8 cellular contexts compared by ENCODE assay signal in the genomic region with DNA sequence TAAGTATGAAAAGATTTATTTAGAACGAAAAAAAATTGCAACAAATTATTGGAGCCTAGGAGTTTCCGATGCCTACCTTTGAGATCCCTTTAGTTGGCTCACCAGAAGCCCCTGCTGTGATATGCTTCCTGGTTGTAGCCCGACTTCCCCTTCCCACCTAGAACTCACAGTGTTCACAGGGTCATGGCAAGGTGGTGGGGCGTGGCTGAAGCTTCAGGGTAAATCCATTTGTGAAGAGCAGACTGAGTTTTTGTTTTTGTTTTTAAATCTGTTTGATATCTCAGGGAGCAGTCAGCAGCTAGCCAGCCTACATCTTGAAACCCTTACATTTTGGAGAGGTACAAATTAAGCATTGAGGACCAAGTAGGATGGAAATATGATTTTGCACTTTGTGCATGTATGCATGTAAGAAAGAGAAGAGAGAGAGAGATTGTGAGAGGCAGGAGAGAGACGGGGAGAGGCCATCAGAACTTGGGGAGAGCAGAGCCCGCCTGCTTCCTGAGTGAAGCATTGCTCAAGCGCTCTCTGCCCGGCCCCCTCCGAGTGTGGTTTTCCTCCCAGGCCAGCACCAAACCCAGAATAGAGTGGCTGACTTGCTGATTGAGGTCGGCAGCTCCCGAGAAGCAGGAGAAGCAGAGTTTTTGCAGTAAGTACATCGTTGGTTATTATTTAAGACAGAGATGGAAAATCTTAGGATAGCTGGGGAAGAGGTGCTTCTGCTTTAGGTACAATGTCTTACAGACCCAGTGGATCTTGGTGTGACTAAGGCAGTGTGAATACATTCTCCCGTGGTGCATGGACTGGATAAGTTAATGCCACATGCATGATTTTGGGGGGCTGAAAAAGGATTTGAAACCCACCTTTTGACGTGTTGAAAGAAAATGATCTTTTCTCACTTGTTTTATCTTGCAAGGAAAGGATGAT.
DNase-seq lines count a peak whose midpoint lies in the region; ATAC-seq and TF ChIP-seq lines count a peak whose summit lies in the region.

No MANE protein-coding gene starts in this region.

- peaks cover 4% of the 10 kb centered on the region for H3F3A ChIP-seq in SK-N-SH (replicated peaks; ENCODE audit: insufficient read depth)

- H3K36me3 ChIP-seq in heart left ventricle (no peaks in the 10 kb centered on the region), SK-N-SH (replicated peaks in 1 of 2; ENCODE audit: control insufficient read depth in 1 of 2, insufficient read depth in 2 of 2, low read length in 1 of 2) (no peaks in the 10 kb centered on the region)

- TF ChIP-seq EP300 in SK-N-SH (IDR thresholded peaks at IDR 0.05; ENCODE audit: borderline replicate concordance in 1 of 2, low read depth in 1 of 2, low read length in 1 of 2), result no peak

- H3K4me3 ChIP-seq in heart left ventricle, result peak overlapping the region in 11 of 12 donors; percentile 10 to 59 (median 46)
- no peak overlapping the region for H3K4me3 ChIP-seq in SK-N-SH (ENCODE audit: low read depth in 2 of 2, low read length in 1 of 2)

- no peaks in the 10 kb centered on the region for H3K9me2 ChIP-seq in SK-N-SH

- POLR2A ChIA-PET in SK-N-SH (lab: Yijun Ruan, JAX), result no interaction called here
- POLR2A ChIA-PET in HEK293T (lab: Yijun Ruan, JAX), result interaction anchor here (1.8 kb wide), 1 partner anchor 63 kb away, joined by 8 read pairs; a partner anchor contains a TSS

- no peaks in the 10 kb centered on the region for H3K79me2 ChIP-seq in SK-N-SH (ENCODE audit: insufficient read depth)

- H3K4me1 ChIP-seq in heart left ventricle (peaks cover 0 to 72% (median 14%) of the 10 kb centered on the region in 12 donors), SK-N-SH (ENCODE audit: control insufficient read depth in 1 of 2, insufficient read depth in 2 of 2, low read depth in 1 of 2, low read length in 1 of 2) (no peaks in the 10 kb centered on the region; a peak in 1 of 4 replicates)

- peak; percentile 33 for DNase-seq in GM10266 (ENCODE audit: extremely low spot score)
- peak; percentile 25 for DNase-seq in activated T-cell treated with anti-CD3 and anti-CD28 coated beads for 1 hour (ENCODE audit: low read depth)
- DNase-seq in heart left ventricle, result peak; percentile 65 to 80 (median 69)
- DNase-seq in stimulated activated CD8-positive, alpha-beta memory T cell treated with anti-CD3 and anti-CD28 coated beads, Interleukin-12 subunit alpha, Interleukin-12 subunit beta, amount 100 ng/mL, for 4 hours (ENCODE audit: low read depth), result peak; percentile 9
- no peak for DNase-seq in SK-N-SH
- no peak for DNase-seq in HEK293T (ENCODE audit: extremely low spot score)

- H3K27me3 ChIP-seq in heart left ventricle (no peaks in the 10 kb centered on the region), SK-N-SH (ENCODE audit: insufficient read depth) (no peaks in the 10 kb centered on the region)

- H2AFZ ChIP-seq in SK-N-SH (ENCODE audit: low read depth), result no peak overlapping the region

- H3K27ac ChIP-seq in heart left ventricle (peak overlapping the region in 11 of 12 donors; percentile 7 to 81 (median 66)), SK-N-SH (ENCODE audit: low read depth in 2 of 2, low read length in 1 of 2) (no peak overlapping the region)

- CTCF ChIA-PET in SK-N-SH (lab: Yijun Ruan, JAX), result interaction anchor here (0.6 to 2.0 kb wide), 4 partner anchors 39 to 80 kb away, joined by 3 to 6 read pairs (median 4); no protein-coding TSS in a partner anchor
- CTCF ChIA-PET in HEK293T (lab: Yijun Ruan, JAX), result interaction anchor here (0.7 to 1.2 kb wide), 3 partner anchors 20 to 40 kb away, joined by 3 to 5 read pairs (median 3); no protein-coding TSS in a partner anchor

- H3K9ac ChIP-seq in SK-N-SH, result no peak overlapping the region

- H3K4me2 ChIP-seq in SK-N-SH, result no peak overlapping the region

- TF ChIP-seq CTCF in GM10266 (IDR thresholded peaks at IDR 0.05; ENCODE audit: control insufficient read depth, insufficient read depth, low read depth, missing control alignments) (no peak), heart left ventricle (IDR thresholded peaks at IDR 0.05) (no peak), SK-N-SH (IDR thresholded peaks at IDR 0.05) (no peak)

- intact Hi-C loops in heart left ventricle (cut with DNase I), result no loop called here

- TF ChIP-seq RAD21 in SK-N-SH (IDR thresholded peaks at IDR 0.05; ENCODE audit: low read length), result no peak

- H3K9me3 ChIP-seq in heart left ventricle (no peaks in the 10 kb centered on the region), SK-N-SH (no peaks in the 10 kb centered on the region)

- WGBS in heart left ventricle, 4 donors, result 49 to 62% (median 54%) methylated on average over 14 of the region's 14 CpGs
- 78% methylated on average over 14 of the region's 14 CpGs for WGBS in SK-N-SH (ENCODE audit: low lambda C conversion rate)

- ATAC-seq in HG03442 (IDR thresholded peaks at IDR 0.05; ENCODE audit: unreplicated experiment) (peak; percentile 51), heart left ventricle (peak; percentile 78 to 94 (median 91)), HG03097 (IDR thresholded peaks at IDR 0.05; ENCODE audit: low FRiP score, unreplicated experiment) (no peak)

- no peaks in the 10 kb centered on the region for H4K20me1 ChIP-seq in SK-N-SH (ENCODE audit: insufficient read depth)

- TF ChIP-seq POLR2A in heart left ventricle (IDR thresholded peaks at IDR 0.05), result peak in 1 of 2 donors; percentile 36

TF ChIP-seq in SK-N-SH, 30 proteins besides CTCF, POLR2A, EP300 and RAD21 (continues in another document):
- no peak for TF ChIP-seq TAF1 (IDR thresholded peaks at IDR 0.05; ENCODE audit: borderline replicate concordance, low read depth, low read length)
- TF ChIP-seq, protein P1, sequence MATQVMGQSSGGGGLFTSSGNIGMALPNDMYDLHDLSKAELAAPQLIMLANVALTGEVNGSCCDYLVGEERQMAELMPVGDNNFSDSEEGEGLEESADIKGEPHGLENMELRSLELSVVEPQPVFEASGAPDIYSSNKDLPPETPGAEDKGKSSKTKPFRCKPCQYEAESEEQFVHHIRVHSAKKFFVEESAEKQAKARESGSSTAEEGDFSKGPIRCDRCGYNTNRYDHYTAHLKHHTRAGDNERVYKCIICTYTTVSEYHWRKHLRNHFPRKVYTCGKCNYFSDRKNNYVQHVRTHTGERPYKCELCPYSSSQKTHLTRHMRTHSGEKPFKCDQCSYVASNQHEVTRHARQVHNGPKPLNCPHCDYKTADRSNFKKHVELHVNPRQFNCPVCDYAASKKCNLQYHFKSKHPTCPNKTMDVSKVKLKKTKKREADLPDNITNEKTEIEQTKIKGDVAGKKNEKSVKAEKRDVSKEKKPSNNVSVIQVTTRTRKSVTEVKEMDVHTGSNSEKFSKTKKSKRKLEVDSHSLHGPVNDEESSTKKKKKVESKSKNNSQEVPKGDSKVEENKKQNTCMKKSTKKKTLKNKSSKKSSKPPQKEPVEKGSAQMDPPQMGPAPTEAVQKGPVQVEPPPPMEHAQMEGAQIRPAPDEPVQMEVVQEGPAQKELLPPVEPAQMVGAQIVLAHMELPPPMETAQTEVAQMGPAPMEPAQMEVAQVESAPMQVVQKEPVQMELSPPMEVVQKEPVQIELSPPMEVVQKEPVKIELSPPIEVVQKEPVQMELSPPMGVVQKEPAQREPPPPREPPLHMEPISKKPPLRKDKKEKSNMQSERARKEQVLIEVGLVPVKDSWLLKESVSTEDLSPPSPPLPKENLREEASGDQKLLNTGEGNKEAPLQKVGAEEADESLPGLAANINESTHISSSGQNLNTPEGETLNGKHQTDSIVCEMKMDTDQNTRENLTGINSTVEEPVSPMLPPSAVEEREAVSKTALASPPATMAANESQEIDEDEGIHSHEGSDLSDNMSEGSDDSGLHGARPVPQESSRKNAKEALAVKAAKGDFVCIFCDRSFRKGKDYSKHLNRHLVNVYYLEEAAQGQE (IDR thresholded peaks at IDR 0.05; ENCODE audit: low read depth, low read length), result no peak
- TF ChIP-seq MXI1 (IDR thresholded peaks at IDR 0.05; ENCODE audit: low read depth, low read length), result no peak

TF ChIP-seq in HEK293T, 16 proteins besides CTCF, POLR2A, EP300 and RAD21:
- no peak for TF ChIP-seq TARDBP (IDR thresholded peaks at IDR 0.05)
- no peak for TF ChIP-seq BHLHE40 (IDR thresholded peaks at IDR 0.05; ENCODE audit: borderline replicate concordance)
- no peak for TF ChIP-seq FOXM1 (IDR thresholded peaks at IDR 0.05; ENCODE audit: borderline replicate concordance)
- TF ChIP-seq ARNT (IDR thresholded peaks at IDR 0.05), result no peak

Comparison
In these comparisons a context has a peak if more than half of its experiments do, and no peak if none do; other contexts are left out.
1. DNase-seq: peak in GM10266 (single experiment), activated T-cell treated with anti-CD3 and anti-CD28 coated beads for 1 hour (single experiment), heart left ventricle (5 of 5) and stimulated activated CD8-positive, alpha-beta memory T cell treated with anti-CD3 and anti-CD28 coated beads, Interleukin-12 subunit alpha, Interleukin-12 subunit beta, amount 100 ng/mL, for 4 hours (single experiment); none in SK-N-SH (single experiment) and HEK293T (single experiment).
2. H3K27ac ChIP-seq: peak in heart left ventricle (11 of 12); none in SK-N-SH (0 of 2).
3. H3K4me3 ChIP-seq: peak in heart left ventricle (11 of 12); none in SK-N-SH (0 of 2).